Comparison of ENCODE assay signal across 8 cellular contexts in the genomic region with DNA sequence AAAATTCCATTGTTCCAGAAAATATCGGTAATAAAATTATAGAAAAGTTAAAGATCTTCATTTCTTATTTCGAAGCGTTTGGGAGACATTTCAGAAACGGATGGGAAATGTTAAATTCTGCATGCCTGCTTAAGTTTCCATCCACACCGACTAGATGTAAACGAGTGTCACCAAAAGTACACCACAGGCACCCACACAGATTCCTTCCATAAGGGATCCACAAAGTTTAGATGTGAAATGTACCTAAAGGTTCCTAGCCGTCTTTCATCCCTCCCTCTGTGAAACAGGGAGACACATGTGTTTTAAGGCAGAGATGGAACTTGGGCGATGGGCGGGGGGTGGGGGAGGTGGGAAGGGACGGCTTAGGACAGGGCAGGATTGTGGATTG. TPM values are rescaled to one million over a fixed set of nuclear protein-coding genes. Genes with fewer than 3 reads are reported as not detected.
DNase-seq lines count a peak whose midpoint lies in the region; ATAC-seq and TF ChIP-seq lines count a peak whose summit lies in the region.

No MANE protein-coding gene starts in this region.

- TF ChIP-seq CTCF in cardiac muscle cell (IDR thresholded peaks at IDR 0.05; ENCODE audit: low read depth, low read length) (no peak), coronary artery (IDR thresholded peaks at IDR 0.05) (no peak), GM13976 (IDR thresholded peaks at IDR 0.05; ENCODE audit: borderline replicate concordance, control extremely low read depth, extremely low read depth, insufficient read depth, missing control alignments) (no peak)

- in situ Hi-C loops in GM13976 (cut with MboI; ENCODE audit: low sequenced_read_pairs, unreplicated experiment), result no loop called here

- H3K27me3 ChIP-seq in cardiac muscle cell (peaks cover 47% of the 10 kb centered on the region), muscle layer of colon (ENCODE audit: control insufficient read depth in 1 of 2, insufficient read depth in 2 of 2, low read length in 2 of 2) (no peaks in the 10 kb centered on the region)

- H3K4me3 ChIP-seq in cardiac muscle cell (peak overlapping the region; percentile 39), coronary artery (peak overlapping the region; percentile 86), muscle layer of colon (ENCODE audit: low read depth in 1 of 2, low read length in 2 of 2) (peak overlapping the region in 1 of 2 donors; percentile 51), urinary bladder (ENCODE audit: low read depth, low read length) (peak overlapping the region; percentile 34)

- intact Hi-C loops in left ventricle myocardium superior (cut with micrococcal nuclease), result loop anchor here (10.0 kb wide), 1 partner anchor 259 kb away; no protein-coding TSS in a partner anchor

- H3K9ac ChIP-seq in muscle layer of colon (ENCODE audit: low read length), result peak overlapping the region; percentile 69

- 17% methylated on average over 10 of the region's 10 CpGs for WGBS in urinary bladder

- H3K27ac ChIP-seq in cardiac muscle cell (no peak overlapping the region), coronary artery (peak overlapping the region; percentile 96 to 97), muscle layer of colon (ENCODE audit: low read depth, low read length) (peak overlapping the region; percentile 76), urinary bladder (ENCODE audit: low read depth) (peak overlapping the region; percentile 85)

- no peak for ATAC-seq in left ventricle myocardium superior
- ATAC-seq in GM21381 (IDR thresholded peaks at IDR 0.05; ENCODE audit: unreplicated experiment), result no peak
- no peak for ATAC-seq in HG02588 (IDR thresholded peaks at IDR 0.05; ENCODE audit: unreplicated experiment)

- H3K36me3 ChIP-seq in cardiac muscle cell, result no peaks in the 10 kb centered on the region
- peaks cover 4% of the 10 kb centered on the region for H3K36me3 ChIP-seq in muscle layer of colon (ENCODE audit: insufficient read depth, low read length)
- H3K36me3 ChIP-seq in urinary bladder (ENCODE audit: insufficient read depth), result no peaks in the 10 kb centered on the region

- H3K4me1 ChIP-seq in cardiac muscle cell (ENCODE audit: low read depth) (no peaks in the 10 kb centered on the region), muscle layer of colon (ENCODE audit: insufficient read depth, low read length) (peaks cover 4% of the 10 kb centered on the region), urinary bladder (ENCODE audit: insufficient read depth) (no peaks in the 10 kb centered on the region)

- H3K9me3 ChIP-seq in cardiac muscle cell (ENCODE audit: low read depth), result no peaks in the 10 kb centered on the region
- no peaks in the 10 kb centered on the region for H3K9me3 ChIP-seq in muscle layer of colon (ENCODE audit: low read length)

- DNase-seq in cardiac muscle cell (ENCODE audit: low read depth in 1 of 2, low spot score in 1 of 2) (no peak), left ventricle myocardium superior (no peak), coronary artery (ENCODE audit: low spot score) (no peak), GM13976 (ENCODE audit: low spot score) (no peak)

RNA-seq across cellular contexts. Expression of a gene that starts 0.6 kb away (rescaled TPM):
- total RNA-seq in cardiac muscle cell (0.69 and 3.5 TPM in 2 replicates), left ventricle myocardium superior (362 TPM), urinary bladder (576 TPM)
- polyA plus RNA-seq in cardiac muscle cell (1.8 and 3.2 TPM in 2 replicates), urinary bladder (380 TPM)

RNA-seq across cellular contexts. Expression of a gene that starts 24.7 kb away (rescaled TPM):
- total RNA-seq in cardiac muscle cell (6.4 and 9.9 TPM in 2 replicates), left ventricle myocardium superior (204 TPM), urinary bladder (139 TPM)
- polyA plus RNA-seq in cardiac muscle cell (17.4 and 18.0 TPM in 2 replicates), urinary bladder (86.5 TPM)

Comparison
In these comparisons a context has a peak if more than half of its experiments do, and no peak if none do; other contexts are left out.
1. RNA of a gene that starts 0.6 kb away (total RNA-seq): 576 TPM in urinary bladder (single experiment) and 362 TPM in left ventricle myocardium superior (single experiment); 0.69 to 3.5 TPM in cardiac muscle cell; every median in the first group is over 10 times any median in the second.
2. RNA of a gene that starts 24.7 kb away (total RNA-seq): 204 TPM in left ventricle myocardium superior (single experiment) and 139 TPM in urinary bladder (single experiment); 6.4 to 9.9 TPM in cardiac muscle cell; every median in the first group is over 10 times any median in the second.